In genomic region chr12:125406131-125406530, GRCh38 we compare ENCODE assay signal across 16 cellular contexts.
DNase-seq lines count a peak whose midpoint lies in the region; ATAC-seq, FAIRE-seq and TF ChIP-seq lines count a peak whose summit lies in the region.
"Had no signal": no experiment of that assay in that cellular context is flagged by ENCODE, and none has a peak within 500 bp of the region (broad histone marks: within the 10 kb centered on the region; RNA-seq: fewer than 3 reads in every experiment).

No MANE protein-coding gene starts in this region.

- no peak overlapping the region for H3K27ac ChIP-seq in heart left ventricle
- H3K27ac ChIP-seq: left lung had no signal

- no peaks in the 10 kb centered on the region for H3K4me1 ChIP-seq in heart left ventricle
- H3K4me1 ChIP-seq: left lung had no signal

- peaks cover 0 to 19% (median 3%) of the 10 kb centered on the region in 12 donors for H3K9me3 ChIP-seq in heart left ventricle

- no peaks in the 10 kb centered on the region for H3K36me3 ChIP-seq in heart left ventricle
- H3K36me3 ChIP-seq: left lung had no signal

- DNase-seq in GM18507 (ENCODE audit: extremely low spot score, insufficient read length, low read depth) (no peak), NAMALWA (ENCODE audit: low spot score) (peak; percentile 44), head of caudate nucleus (no peak), SHP77 treated with DMSO at 0.1 percent for 48 hours (lab: John Stamatoyannopoulos, UW) (no peak), foreskin melanocyte (no peak), heart left ventricle (no peak)
- DNase-seq: activated B cell treated with CpG ODN at 0.5 μM for 24 hours; effector CD8-positive, alpha-beta T cell; glutamatergic neuron; left lung; MM.1S; NCI-H510A; stimulated activated CD8-positive, alpha-beta memory T cell treated with anti-CD3 and anti-CD28 coated beads, Interleukin-4, amount 100 ng/mL, for 48 hours had no signal

- H3K27me3 ChIP-seq in heart left ventricle, result peaks cover 0 to 25% (median 0%) of the 10 kb centered on the region in 9 donors

- peak; percentile 46 for FAIRE-seq in GM18507 (lab: Jason Lieb, UNC)
- FAIRE-seq: GM19239 had no signal

- no peak overlapping the region for H3K4me3 ChIP-seq in heart left ventricle
- H3K4me3 ChIP-seq: left lung had no signal

- intact Hi-C loops in head of caudate nucleus (cut with DNase I), result loop anchor here (10.0 kb wide), 1 partner anchor 221 kb away; the partner anchor contains the start of gene TMEM132B
- intact Hi-C loops in heart left ventricle (cut with DNase I), result loop anchor here in 2 of 10 donors (5.0 to 10.0 kb wide), 3 partner anchors 79 to 311 kb away; partner anchors contain the start of gene TMEM132B (in 1 of the 2)

- no peak for TF ChIP-seq CTCF in heart left ventricle (IDR thresholded peaks at IDR 0.05)

- TF ChIP-seq POLR2A in heart left ventricle (IDR thresholded peaks at IDR 0.05), result no peak

- ATAC-seq in GM21360 (IDR thresholded peaks at IDR 0.05; ENCODE audit: unreplicated experiment) (peak; percentile 96), HG02938 (IDR thresholded peaks at IDR 0.05; ENCODE audit: unreplicated experiment) (peak; percentile 94), heart left ventricle (no peak)
- ATAC-seq: left lung had no signal

- 76 to 82% (median 79%) methylated on average over 5 of the region's 5 CpGs for WGBS in heart left ventricle, 4 donors

Comparison
In these comparisons a context has a peak if more than half of its experiments do, and no peak if none do; other contexts are left out.
1. ATAC-seq: peak in GM21360 (single experiment) and HG02938 (single experiment); none in heart left ventricle (0 of 4).